In the genomic region with DNA sequence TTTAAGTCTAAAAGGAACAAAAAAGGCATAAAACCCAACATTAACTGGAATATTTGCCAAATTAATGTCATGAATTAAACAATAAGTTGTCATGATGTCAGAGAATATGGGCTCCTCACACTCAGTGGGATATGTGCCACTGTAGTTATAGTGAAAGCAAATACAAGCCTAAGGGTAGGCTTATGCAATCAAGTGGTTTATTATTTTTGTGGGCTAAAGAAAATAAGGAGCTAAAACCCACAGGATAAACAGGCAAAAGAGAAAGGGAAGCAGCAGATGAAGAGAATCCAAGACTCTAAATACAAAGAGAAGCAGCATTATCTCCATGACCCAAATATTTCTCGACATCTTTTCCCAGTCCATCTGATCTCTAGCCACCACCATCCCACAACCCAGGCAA, we compare ENCODE assay signal across 10 cellular contexts. TPM values are rescaled to one million over a fixed set of nuclear protein-coding genes. Genes with fewer than 3 reads are reported as not detected.
A peak's percentile ranks its signal among the peaks of the same experiment; 100 is the strongest.
DNase-seq lines count a peak whose midpoint lies in the region; ATAC-seq, FAIRE-seq and TF ChIP-seq lines count a peak whose summit lies in the region.
"Had no signal": no experiment of that assay in that cellular context is flagged by ENCODE, and none has a peak within 500 bp of the region (broad histone marks: within the 10 kb centered on the region; RNA-seq: fewer than 3 reads in every experiment).

No MANE protein-coding gene starts in this region.

- CTCF ChIA-PET in Panc1 (lab: Charles Lee) = interaction anchor here (0.6 kb wide), 1 partner anchor 177 kb away, joined by 5 read pairs; no protein-coding TSS in a partner anchor

- no TSS peak for BruUV-seq in Panc1 (replicated peaks; lab: Mats Ljungman, UMichigan)

- H3K27me3 ChIP-seq in Panc1 (ENCODE audit: control insufficient read depth, insufficient read depth, low read length) = no peaks in the 10 kb centered on the region
- H3K27me3 ChIP-seq in skeletal muscle satellite cell (ENCODE audit: control insufficient read depth, insufficient read depth, low read length) = no peaks in the 10 kb centered on the region

- in situ Hi-C loops in Panc1 (cut with HindIII; ENCODE audit: low pct_unique_long_range_greater_than_20kb, low sequenced_read_pairs) = no loop called here

- peak overlapping the region; percentile 71 for H3K4me2 ChIP-seq in skeletal muscle satellite cell (ENCODE audit: low read length)

- peak overlapping the region; percentile 19; the same call in 1 of the 2 replicates for H3K27ac ChIP-seq in Panc1 (ENCODE audit: low read length)

- ATAC-seq in Panc1 = peak; percentile 62
- ATAC-seq: activated naive CD4-positive, alpha-beta T cell treated with anti-CD3 and anti-CD28 coated beads, Interleukin-2, amount 50 U/mL, for 72 hours had no signal

- intact Hi-C loops in Panc1 (cut with micrococcal nuclease; ENCODE audit: unreplicated experiment) = no loop called here

- no peaks in the 10 kb centered on the region for H3K9me3 ChIP-seq in Panc1 (ENCODE audit: control insufficient read depth, insufficient read depth, low read depth, low read length)
- no peaks in the 10 kb centered on the region for H3K9me3 ChIP-seq in skeletal muscle satellite cell (replicated peaks; ENCODE audit: low read length)

- H3K36me3 ChIP-seq in Panc1 (ENCODE audit: control insufficient read depth, insufficient read depth, low read length) = no peaks in the 10 kb centered on the region; the same call in 1 of the 2 replicates
- H3K36me3 ChIP-seq in skeletal muscle satellite cell (ENCODE audit: insufficient read depth, low read length) = peaks cover 32% of the 10 kb centered on the region

- peak; percentile 67 for DNase-seq in H4 (ENCODE audit: low spot score)
- no peak for DNase-seq in Panc1 (ENCODE audit: low read depth, low spot score)
- DNase-seq in fibroblast of pulmonary artery (ENCODE audit: low read depth) = peak; percentile 80
- DNase-seq in NCI-H748 treated with DMSO at 0.1 percent for 48 hours (lab: John Stamatoyannopoulos, UW) = no peak
- DNase-seq in HTR-8/SVneo (ENCODE audit: insufficient read length, low spot score) = no peak
- no peak for DNase-seq in SW480 (ENCODE audit: low spot score)
- DNase-seq: NCI-H2081 treated with DMSO at 0.1 percent for 48 hours, SHP77 treated with DMSO at 0.1 percent for 48 hours had no signal

- peaks cover 74% of the 10 kb centered on the region for H3K4me1 ChIP-seq in Panc1 (ENCODE audit: control insufficient read depth, insufficient read depth, low read length)
- H3K4me1 ChIP-seq in skeletal muscle satellite cell (ENCODE audit: control insufficient read depth, insufficient read depth, low read length) = peaks cover 33% of the 10 kb centered on the region

- POLR2A ChIA-PET in Panc1 (lab: Charles Lee) = interaction anchor here (0.6 to 1.1 kb wide), 2 partner anchors 10 to 16 kb away, joined by 3 read pairs; no protein-coding TSS in a partner anchor

- FAIRE-seq in HTR-8/SVneo (lab: Jason Lieb, UNC) = no peak

- no peak overlapping the region for H3K4me3 ChIP-seq in Panc1 (ENCODE audit: low read depth in 2 of 2, low read length in 2 of 2)
- no peak overlapping the region for H3K4me3 ChIP-seq in fibroblast of pulmonary artery (replicated peaks; ENCODE audit: low read depth, low read length)
- H3K4me3 ChIP-seq in skeletal muscle satellite cell (ENCODE audit: low read length) = peak overlapping the region; percentile 33

- TF ChIP-seq CTCF in Panc1 (IDR thresholded peaks at IDR 0.05) (no peak), fibroblast of pulmonary artery (IDR thresholded peaks at IDR 0.05; ENCODE audit: low read length, missing control alignments) (no peak)

- peak overlapping the region; percentile 20 for H3K9ac ChIP-seq in skeletal muscle satellite cell (ENCODE audit: low read depth, low read length)

RNA-seq across cellular contexts. Expression of gene YWHAQ, which starts 17.5 kb away (rescaled TPM):
- total RNA-seq in H4 (2014; rRNA removed; shearing (Covaris generic)) = 279 and 391 TPM in 2 replicates
- 683 TPM for total RNA-seq in Panc1 (2021; ENCODE audit: unreplicated experiment)
- polyA plus RNA-seq in Panc1 (2012; ENCODE audit: insufficient read length) = 719 TPM
- total RNA-seq in skeletal muscle satellite cell (2012; rRNA removed) = 362 and 412 TPM in 2 replicates

RNA-seq across cellular contexts. Expression of gene ADAM17, which starts 57.7 kb away (rescaled TPM):
- total RNA-seq in H4 (2014; rRNA removed; shearing (Covaris generic)) = 16.7 and 18.2 TPM in 2 replicates
- 50.0 TPM for total RNA-seq in Panc1 (2021; ENCODE audit: unreplicated experiment)
- polyA plus RNA-seq in Panc1 (2012; ENCODE audit: insufficient read length) = 33.9 TPM
- 27.5 and 35.5 TPM in 2 replicates for total RNA-seq in skeletal muscle satellite cell (2012; rRNA removed)

Comparison
In these comparisons a context has a peak if more than half of its experiments do, and no peak if none do; other contexts are left out.
1. DNase-seq: peak in H4 (single experiment) and fibroblast of pulmonary artery (single experiment); none in Panc1 (single experiment), NCI-H748 treated with DMSO at 0.1 percent for 48 hours (single experiment), HTR-8/SVneo (single experiment) and SW480 (single experiment).